In the genomic region with DNA sequence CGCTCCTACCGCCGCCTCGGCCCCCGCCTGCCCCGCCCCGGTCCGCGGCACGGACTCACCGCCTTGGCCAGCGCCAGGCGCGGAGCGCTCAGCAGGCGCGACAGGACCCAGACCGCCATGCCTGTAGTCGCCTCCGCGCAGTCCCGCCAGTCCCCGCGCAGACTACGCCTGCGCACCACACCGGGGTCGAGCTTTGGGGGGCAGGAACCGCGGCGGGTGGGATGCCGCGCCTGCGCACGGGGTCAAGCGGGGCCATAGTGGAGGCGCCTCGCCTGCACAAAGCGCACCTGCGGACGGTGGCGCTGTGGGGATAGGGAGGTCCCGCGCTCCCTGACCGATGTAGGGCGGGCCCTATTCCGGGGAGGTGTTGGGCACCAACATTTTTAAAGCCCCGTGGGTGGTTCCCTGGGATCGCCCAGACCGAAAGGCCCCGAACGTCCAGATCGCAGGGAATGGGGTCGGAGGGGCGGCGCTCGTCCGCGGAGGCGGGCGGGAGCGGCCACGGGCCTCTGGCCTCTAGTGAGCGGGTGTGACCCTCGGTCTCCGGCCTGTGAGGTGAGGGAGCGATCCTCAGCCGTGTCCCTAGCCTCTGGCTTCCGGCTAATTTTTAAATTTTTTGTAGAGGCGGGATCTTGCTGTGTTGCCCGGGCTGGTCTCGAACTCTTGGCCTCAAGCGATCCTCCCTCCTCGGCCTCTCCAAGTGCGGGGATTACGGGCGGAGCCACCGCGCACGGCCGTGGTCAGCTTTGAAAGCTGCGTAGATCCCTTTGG, we compare ENCODE assay signal across 8 cellular contexts.
DNase-seq lines count a peak whose midpoint lies in the region; ATAC-seq and TF ChIP-seq lines count a peak whose summit lies in the region.

No MANE protein-coding gene starts in this region.

- H3K36me3 ChIP-seq in PC-3 (ENCODE audit: low read depth, low read length) = no peaks in the 10 kb centered on the region
- peaks cover 0 to 3% (median 0%) of the 10 kb centered on the region in 9 donors for H3K36me3 ChIP-seq in heart right ventricle
- H3K36me3 ChIP-seq in upper lobe of right lung = no peaks in the 10 kb centered on the region

- H3K4me3 Mint-ChIP-seq in activated naive CD4-positive, alpha-beta T cell treated with anti-CD3 and anti-CD28 coated beads, Interleukin-2, amount 10 ng/mL, durations not matched to agents 7 days and 5 days = peak overlapping the region; percentile 75
- H3K4me3 Mint-ChIP-seq in progenitor cell of endocrine pancreas (ENCODE audit: low read depth) = peak overlapping the region; percentile 84

- H3K4me3 ChIP-seq in PC-3 (ENCODE audit: low read length) = peak overlapping the region; percentile 57
- peak overlapping the region; percentile 30 to 67 (median 63) for H3K4me3 ChIP-seq in heart right ventricle
- peak overlapping the region; percentile 60 for H3K4me3 ChIP-seq in upper lobe of right lung

- H3F3A ChIP-seq in PC-3 (ENCODE audit: low read length, unreplicated experiment) = no peaks in the 10 kb centered on the region

- no peaks in the 10 kb centered on the region for H4K20me1 ChIP-seq in PC-3 (ENCODE audit: low read length)

- peak overlapping the region; percentile 69 for H3K4me2 ChIP-seq in PC-3 (ENCODE audit: low read length)

- H3K4me1 ChIP-seq in PC-3 (ENCODE audit: insufficient read depth, low read length) = peaks cover 2% of the 10 kb centered on the region; the same call in 1 of the 2 replicates
- peaks cover 0 to 8% (median 0%) of the 10 kb centered on the region in 9 donors for H3K4me1 ChIP-seq in heart right ventricle
- peaks cover 3% of the 10 kb centered on the region for H3K4me1 ChIP-seq in upper lobe of right lung

- peak; percentile 90 for ATAC-seq in GM19035 (IDR thresholded peaks at IDR 0.05; ENCODE audit: unreplicated experiment)
- peak; percentile 95 for ATAC-seq in HG03280 (IDR thresholded peaks at IDR 0.05; ENCODE audit: unreplicated experiment)
- peak; percentile 62 for ATAC-seq in PC-3
- ATAC-seq in heart right ventricle = peak; percentile 95 to 97 (median 96)
- peak; percentile 97 for ATAC-seq in upper lobe of right lung

- DNase-seq in Ammon's horn (ENCODE audit: low spot score) (peak; percentile 79), PC-3 (peak; percentile 22), heart right ventricle (peak; percentile 76 to 82), progenitor cell of endocrine pancreas (ENCODE audit: low spot score, unreplicated experiment) (peak; percentile 93), upper lobe of right lung (peak; percentile 95)
- peak; percentile 75 for DNase-seq in activated naive CD4-positive, alpha-beta T cell treated with anti-CD3 and anti-CD28 coated beads, Interleukin-2, amount 10 ng/mL, durations not matched to agents 7 days and 5 days

- peaks cover 10% of the 10 kb centered on the region for H3K4me1 Mint-ChIP-seq in activated naive CD4-positive, alpha-beta T cell treated with anti-CD3 and anti-CD28 coated beads, Interleukin-2, amount 10 ng/mL, durations not matched to agents 7 days and 5 days
- H3K4me1 Mint-ChIP-seq in progenitor cell of endocrine pancreas (ENCODE audit: low read depth) = peaks cover 17% of the 10 kb centered on the region

- peak overlapping the region; percentile 55; the same call in 1 of the 2 replicates for H2AFZ ChIP-seq in PC-3 (ENCODE audit: low read length)

- POLR2A ChIA-PET in PC-3 (lab: Charles Lee; ENCODE audit: unreplicated experiment) = interaction anchor here (0.6 kb wide), 1 partner anchor 12 kb away, joined by 3 read pairs; no protein-coding TSS in a partner anchor

- H3K9ac ChIP-seq in PC-3 (ENCODE audit: low read length) = 0 out of 2 replicates have a peak overlapping the region, but pooled peaks have one; percentile 25

- 13 to 20% methylated on average over 81 to 82 of the region's 82 CpGs for WGBS in heart right ventricle, 2 donors

- no peaks in the 10 kb centered on the region for H3K9me3 ChIP-seq in PC-3 (ENCODE audit: low read length)
- no peaks in the 10 kb centered on the region for H3K9me3 ChIP-seq in heart right ventricle
- no peaks in the 10 kb centered on the region for H3K9me3 ChIP-seq in upper lobe of right lung

- H3K27me3 Mint-ChIP-seq in activated naive CD4-positive, alpha-beta T cell treated with anti-CD3 and anti-CD28 coated beads, Interleukin-2, amount 10 ng/mL, durations not matched to agents 7 days and 5 days = no peaks in the 10 kb centered on the region
- no peaks in the 10 kb centered on the region for H3K27me3 Mint-ChIP-seq in progenitor cell of endocrine pancreas

- H3K27ac Mint-ChIP-seq in activated naive CD4-positive, alpha-beta T cell treated with anti-CD3 and anti-CD28 coated beads, Interleukin-2, amount 10 ng/mL, durations not matched to agents 7 days and 5 days = no peak overlapping the region
- no peak overlapping the region for H3K27ac Mint-ChIP-seq in progenitor cell of endocrine pancreas

- no peak overlapping the region for H3K27ac ChIP-seq in PC-3 (ENCODE audit: low read length)
- H3K27ac ChIP-seq in heart right ventricle = peak overlapping the region; percentile 53 to 89 (median 84)
- peak overlapping the region; percentile 72 for H3K27ac ChIP-seq in upper lobe of right lung

- intact Hi-C loops in PC-3 (cut with micrococcal nuclease) = no loop called here
- intact Hi-C loops in heart right ventricle (cut with DNase I) = no loop called here
- intact Hi-C loops in upper lobe of right lung (cut with DNase I) = no loop called here

- no peaks in the 10 kb centered on the region for H3K36me3 Mint-ChIP-seq in activated naive CD4-positive, alpha-beta T cell treated with anti-CD3 and anti-CD28 coated beads, Interleukin-2, amount 10 ng/mL, durations not matched to agents 7 days and 5 days
- peaks cover 16% of the 10 kb centered on the region for H3K36me3 Mint-ChIP-seq in progenitor cell of endocrine pancreas (ENCODE audit: insufficient read depth)

- no peaks in the 10 kb centered on the region for H3K79me2 ChIP-seq in PC-3 (ENCODE audit: low read length)

- H3K27me3 ChIP-seq in PC-3 (ENCODE audit: low read length) (no peaks in the 10 kb centered on the region), heart right ventricle (peaks cover 0 to 12% (median 3%) of the 10 kb centered on the region in 7 donors), upper lobe of right lung (no peaks in the 10 kb centered on the region)

- H3K9me2 ChIP-seq in PC-3 (replicated peaks; ENCODE audit: low read length) = no peaks in the 10 kb centered on the region

- CTCF ChIA-PET in PC-3 (lab: Charles Lee) = no interaction called here
- CTCF ChIA-PET in activated naive CD4-positive, alpha-beta T cell treated with anti-CD3 and anti-CD28 coated beads, Interleukin-2, amount 10 ng/mL, durations not matched to agents 7 days and 5 days (lab: Charles Lee) = interaction anchor here (0.8 to 1.4 kb wide), 4 partner anchors 10 to 124 kb away, joined by 3 read pairs; no protein-coding TSS in a partner anchor

- TF ChIP-seq CTCF in PC-3 (conservative IDR thresholded peaks at IDR 0.05; ENCODE audit: low read depth, low read length) (peak; percentile 37; the same call in 1 of the 2 replicates), heart right ventricle (IDR thresholded peaks at IDR 0.05) (peak in 7 of 9 donors; percentile 24 to 59 (median 47)), progenitor cell of endocrine pancreas (IDR thresholded peaks at IDR 0.05; ENCODE audit: unreplicated experiment) (peak; percentile 68), upper lobe of right lung (IDR thresholded peaks at IDR 0.05) (peak; percentile 42)

- no peaks in the 10 kb centered on the region for H3K9me3 Mint-ChIP-seq in activated naive CD4-positive, alpha-beta T cell treated with anti-CD3 and anti-CD28 coated beads, Interleukin-2, amount 10 ng/mL, durations not matched to agents 7 days and 5 days
- no peaks in the 10 kb centered on the region for H3K9me3 Mint-ChIP-seq in progenitor cell of endocrine pancreas (ENCODE audit: low read depth)

- BruUV-seq in PC-3 (replicated peaks; lab: Mats Ljungman, UMichigan) = no TSS peak

Comparison
In these comparisons a context has a peak if more than half of its experiments do, and no peak if none do; other contexts are left out.
1. DNase-seq: peak in every context shown above with its lines; median percentile 95 in upper lobe of right lung; 93 in progenitor cell of endocrine pancreas; 79 in Ammon's horn; 79 in heart right ventricle; 75 in activated naive CD4-positive, alpha-beta T cell treated with anti-CD3 and anti-CD28 coated beads, Interleukin-2, amount 10 ng/mL, durations not matched to agents 7 days and 5 days; 22 in PC-3.